16 cellular contexts compared by ENCODE assay signal in the genomic region with DNA sequence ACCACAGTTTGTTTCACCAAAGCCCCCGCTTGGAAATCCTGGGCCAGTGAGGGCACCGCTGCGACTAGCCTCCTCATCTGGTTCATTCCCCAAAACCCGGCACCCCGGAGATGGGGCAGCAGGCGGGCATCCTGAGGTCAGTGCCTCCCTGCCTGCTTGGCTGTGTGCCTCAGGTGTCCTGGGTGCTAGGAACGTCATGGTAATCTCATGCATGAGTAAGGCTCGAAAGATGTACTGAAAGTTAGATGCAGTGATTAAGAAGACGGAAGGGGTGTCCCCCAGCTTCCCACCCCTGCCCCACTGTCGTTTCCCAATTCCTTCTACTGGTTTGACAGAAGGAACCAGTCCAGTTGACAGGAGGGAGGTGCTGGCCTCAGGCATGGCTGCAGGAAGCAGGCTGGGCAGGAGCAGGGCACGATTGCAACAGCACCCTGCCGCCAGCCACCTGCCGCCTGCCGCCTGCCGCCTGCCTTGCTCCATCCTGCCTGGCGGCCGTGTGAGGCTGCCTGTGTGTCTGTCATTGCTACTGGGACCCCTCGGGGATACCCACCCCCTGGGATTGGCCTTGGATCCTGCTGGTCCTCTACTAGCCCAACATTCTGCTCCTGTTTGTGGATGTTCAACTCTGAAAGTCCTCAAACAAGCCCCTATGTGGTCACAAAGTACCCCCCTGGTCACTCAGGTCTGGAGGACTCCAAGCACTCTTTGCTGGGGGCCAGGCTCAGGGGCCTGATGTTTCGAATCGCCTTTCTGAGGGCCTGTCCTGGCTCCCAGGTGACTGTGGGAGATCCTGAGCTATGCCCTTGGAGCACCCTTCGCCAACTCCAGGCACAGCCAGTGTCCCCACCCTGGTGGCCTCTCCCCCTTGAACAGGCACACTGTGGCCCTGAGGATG.
DNase-seq lines count a peak whose midpoint lies in the region; ATAC-seq and TF ChIP-seq lines count a peak whose summit lies in the region.
"Had no signal": no experiment of that assay in that cellular context is flagged by ENCODE, and none has a peak within 500 bp of the region (broad histone marks: within the 10 kb centered on the region; RNA-seq: fewer than 3 reads in every experiment).

No MANE protein-coding gene starts in this region.

- DNase-seq in NCI-H345 (lab: John Stamatoyannopoulos, UW) = peak; percentile 27
- no peak for DNase-seq in NCI-H345 treated with DMSO at 0.1 percent for 48 hours (lab: John Stamatoyannopoulos, UW; ENCODE audit: unreplicated experiment)
- DNase-seq in NCI-H69 (lab: John Stamatoyannopoulos, UW) = peak; percentile 42
- no peak for DNase-seq in esophagus squamous epithelium (lab: John Stamatoyannopoulos, UW)
- DNase-seq in mesenteric fat pad (ENCODE audit: low spot score) = no peak
- no peak for DNase-seq in globus pallidus (ENCODE audit: low spot score)
- DNase-seq: activated CD4-positive, alpha-beta memory T cell treated with anti-CD3 and anti-CD28 coated beads, Interleukin-2, amount 10 ng/mL, durations not matched to agents 7 days and 5 days; DMS153; hypothalamus; occipital lobe; stimulated activated CD4-positive, alpha-beta T cell treated with anti-CD3 and anti-CD28 coated beads, Interleukin-15, amount 100 ng/mL, for 24 hours had no signal

- no peaks in the 10 kb centered on the region for H3K36me3 ChIP-seq in esophagus squamous epithelium
- H3K36me3 ChIP-seq: esophagus muscularis mucosa, tibial artery had no signal

- TF ChIP-seq CTCF in esophagus squamous epithelium (IDR thresholded peaks at IDR 0.05) = peak in 1 of 6 experiments; percentile 30

- H3K27me3 ChIP-seq in esophagus squamous epithelium = peaks cover 0 to 23% (median 0%) of the 10 kb centered on the region in 4 donors

- intact Hi-C loops in esophagus squamous epithelium (cut with DNase I) = no loop called here

- ATAC-seq in HG03469 (IDR thresholded peaks at IDR 0.05; ENCODE audit: unreplicated experiment) = no peak
- ATAC-seq: Panc1 had no signal

- H3K4me3 ChIP-seq in esophagus squamous epithelium (no peak overlapping the region), skin epidermis (no peak overlapping the region)
- H3K4me3 ChIP-seq: esophagus muscularis mucosa, tibial artery had no signal

- H3K4me1 ChIP-seq in esophagus squamous epithelium = peaks cover 6 to 43% (median 9%) of the 10 kb centered on the region in 3 donors
- H3K4me1 ChIP-seq: tibial artery had no signal

- no peaks in the 10 kb centered on the region for H3K9me3 ChIP-seq in esophagus squamous epithelium
- H3K9me3 ChIP-seq: tibial artery had no signal

- 19 to 68% methylated on average over 7 to 12 of the region's 21 CpGs for WGBS in esophagus squamous epithelium, 2 donors

- no peak for TF ChIP-seq POLR2A in esophagus squamous epithelium (IDR thresholded peaks at IDR 0.05)

- H3K27ac ChIP-seq in esophagus squamous epithelium = peak overlapping the region; percentile 55 to 81 (median 70)
- peak overlapping the region in 14 of 21 experiments; percentile 3 to 78 (median 51) for H3K27ac ChIP-seq in skin epidermis
- H3K27ac ChIP-seq: esophagus muscularis mucosa, tibial artery had no signal

Comparison
In these comparisons a context has a peak if more than half of its experiments do, and no peak if none do; other contexts are left out.
1. DNase-seq: peak in NCI-H345 (single experiment) and NCI-H69 (single experiment); none in NCI-H345 treated with DMSO at 0.1 percent for 48 hours (single experiment), esophagus squamous epithelium (single experiment), mesenteric fat pad (single experiment) and globus pallidus (single experiment).